Comparison of ENCODE assay signal across 9 cellular contexts in genomic region chr15:92909131-92909781, GRCh38. TPM values are rescaled to one million over a fixed set of nuclear protein-coding genes. Genes with fewer than 3 reads are reported as not detected.
DNase-seq lines count a peak whose midpoint lies in the region; ATAC-seq, FAIRE-seq and TF ChIP-seq lines count a peak whose summit lies in the region.
"Had no signal": no experiment of that assay in that cellular context is flagged by ENCODE, and none has a peak within 500 bp of the region (broad histone marks: within the 10 kb centered on the region; RNA-seq: fewer than 3 reads in every experiment).

No MANE protein-coding gene starts in this region.

- peak overlapping the region; percentile 9 for H3K4me3 Mint-ChIP-seq in activated CD4-positive, alpha-beta T cell treated with anti-CD3 and anti-CD28 coated beads for 36 hours

- 64 to 69% (median 67%) methylated on average over 7 of the region's 7 CpGs for WGBS in adrenal gland, 4 donors
- 61 to 68% (median 66%) methylated on average over 7 of the region's 7 CpGs for WGBS in small intestine, 3 donors

- TF ChIP-seq CTCF in adrenal gland (IDR thresholded peaks at IDR 0.05): no peak
- no peak for TF ChIP-seq CTCF in thoracic aorta (IDR thresholded peaks at IDR 0.05)

- H3K9me3 Mint-ChIP-seq in activated CD4-positive, alpha-beta T cell treated with anti-CD3 and anti-CD28 coated beads for 36 hours (ENCODE audit: low read depth): no peaks in the 10 kb centered on the region

- TF ChIP-seq POLR2A in adrenal gland (IDR thresholded peaks at IDR 0.05): no peak

- H3K36me3 ChIP-seq in adrenal gland (replicated peaks in 1 of 2) (no peaks in the 10 kb centered on the region), thoracic aorta (no peaks in the 10 kb centered on the region), small intestine (ENCODE audit: control insufficient read depth in 2 of 2, insufficient read depth in 2 of 2, low read length in 2 of 2) (no peaks in the 10 kb centered on the region)

- no peak for FAIRE-seq in small intestine (lab: Jason Lieb, UNC)

- ATAC-seq in activated CD4-positive, alpha-beta T cell treated with anti-CD3 and anti-CD28 coated beads for 36 hours: no peak
- ATAC-seq in thoracic aorta (ENCODE audit: insufficient number of reproducible peaks, low FRiP score, low read depth) (no peak), HG02870 (IDR thresholded peaks at IDR 0.05; ENCODE audit: unreplicated experiment) (no peak), HG03565 (IDR thresholded peaks at IDR 0.05; ENCODE audit: unreplicated experiment) (no peak)

- H3K36me3 Mint-ChIP-seq in activated CD4-positive, alpha-beta T cell treated with anti-CD3 and anti-CD28 coated beads for 36 hours (ENCODE audit: low read depth): peaks cover 74% of the 10 kb centered on the region

- intact Hi-C loops in activated CD4-positive, alpha-beta T cell treated with anti-CD3 and anti-CD28 coated beads for 36 hours (cut with DNase I, micrococcal nuclease): loop anchor here (5.0 to 10.0 kb wide), 2 partner anchors 282 to 1054 kb away; partner anchors contain the start of gene SLCO3A1 (in 1 of the 2)
- intact Hi-C loops in adrenal gland (cut with DNase I): no loop called here

- H3K27ac ChIP-seq in adrenal gland (peak overlapping the region in 3 of 5 donors; percentile 58 to 99 (median 62)), layer of hippocampus (ENCODE audit: low read depth, low read length) (peak overlapping the region; percentile 74), thoracic aorta (peak overlapping the region; percentile 88 to 98), small intestine (ENCODE audit: low read depth in 1 of 2, low read length in 1 of 2) (peak overlapping the region in 1 of 2 donors; percentile 88)

- peak overlapping the region; percentile 98 for H3K27ac Mint-ChIP-seq in activated CD4-positive, alpha-beta T cell treated with anti-CD3 and anti-CD28 coated beads for 36 hours

- no peak for DNase-seq in activated CD4-positive, alpha-beta T cell treated with anti-CD3 and anti-CD28 coated beads for 36 hours
- DNase-seq in activated CD4-positive, alpha-beta T cell treated with anti-CD3 and anti-CD28 coated beads for 1 hour: no peak
- DNase-seq in adrenal gland (no peak), thoracic aorta (ENCODE audit: low spot score) (no peak), small intestine (no peak)
- DNase-seq: NCI-H146 had no signal

- H3K4me1 Mint-ChIP-seq in activated CD4-positive, alpha-beta T cell treated with anti-CD3 and anti-CD28 coated beads for 36 hours: peaks cover 88% of the 10 kb centered on the region

- H3K27me3 Mint-ChIP-seq in activated CD4-positive, alpha-beta T cell treated with anti-CD3 and anti-CD28 coated beads for 36 hours: no peaks in the 10 kb centered on the region

- CTCF ChIA-PET in activated CD4-positive, alpha-beta T cell treated with anti-CD3 and anti-CD28 coated beads for 36 hours (lab: Charles Lee): interaction anchor here (1.0 to 3.6 kb wide), 11 partner anchors 9 to 121 kb away, joined by 3 to 33 read pairs (median 11); no protein-coding TSS in a partner anchor

- H3K4me3 ChIP-seq in adrenal gland: no peak overlapping the region
- H3K4me3 ChIP-seq in thoracic aorta: peak overlapping the region; percentile 21
- H3K4me3 ChIP-seq in small intestine (ENCODE audit: low read depth in 1 of 2, low read length in 2 of 2): no peak overlapping the region

- POLR2A ChIA-PET in activated CD4-positive, alpha-beta T cell treated with anti-CD3 and anti-CD28 coated beads for 36 hours (lab: Charles Lee): interaction anchor here (0.6 to 3.1 kb wide), 7 partner anchors 9 to 105 kb away, joined by 3 to 39 read pairs (median 5); partner anchors contain the start of gene CHD2

- H3K27me3 ChIP-seq in adrenal gland: no peaks in the 10 kb centered on the region
- no peaks in the 10 kb centered on the region for H3K27me3 ChIP-seq in layer of hippocampus (ENCODE audit: control insufficient read depth, insufficient read depth, low read length)
- no peaks in the 10 kb centered on the region for H3K27me3 ChIP-seq in thoracic aorta (replicated peaks; ENCODE audit: insufficient read depth)
- H3K27me3 ChIP-seq in small intestine (ENCODE audit: control insufficient read depth in 2 of 2, insufficient read depth in 2 of 2, low read length in 2 of 2): no peaks in the 10 kb centered on the region

- no peaks in the 10 kb centered on the region for H3K9me3 ChIP-seq in adrenal gland (replicated peaks in 1 of 3)
- no peaks in the 10 kb centered on the region for H3K9me3 ChIP-seq in thoracic aorta
- H3K9me3 ChIP-seq in small intestine (ENCODE audit: control insufficient read depth, low read depth): no peaks in the 10 kb centered on the region

- H3K4me1 ChIP-seq in adrenal gland (replicated peaks in 1 of 2): peaks cover 38 to 87% of the 10 kb centered on the region in 2 donors
- peaks cover 73 to 94% of the 10 kb centered on the region in 2 donors for H3K4me1 ChIP-seq in thoracic aorta (ENCODE audit: control insufficient read depth in 1 of 2, low read depth in 2 of 2)
- peaks cover 12 to 37% of the 10 kb centered on the region in 2 donors for H3K4me1 ChIP-seq in small intestine (ENCODE audit: control insufficient read depth in 2 of 2, insufficient read depth in 1 of 2, low read depth in 1 of 2, low read length in 1 of 2)

RNA-seq across cellular contexts. Expression of gene CHD2, which starts 9.1 kb away (rescaled TPM):
- total RNA-seq in activated CD4-positive, alpha-beta T cell treated with anti-CD3 and anti-CD28 coated beads for 36 hours: 100 to 1,000 TPM; 118 to 149 TPM
- 100 to 1,000 TPM in 2 of 8 donors, 10 to 100 TPM in 6; 41.3 to 115 (median 83.1) TPM for total RNA-seq in adrenal gland
- 10 to 100 TPM; 40.1 to 60.2 (median 50.3) TPM for polyA plus RNA-seq in adrenal gland
- total RNA-seq in thoracic aorta: 100 to 1,000 TPM; 143 to 148 TPM
- polyA plus RNA-seq in small intestine: 10 to 100 TPM; 29.2 to 33.1 (median 31.2) TPM

Comparison
In these comparisons a context has a peak if more than half of its experiments do, and no peak if none do; other contexts are left out.
1. intact Hi-C loops: an anchor here in activated CD4-positive, alpha-beta T cell treated with anti-CD3 and anti-CD28 coated beads for 36 hours (5.0 to 10.0 kb wide); none called in adrenal gland.